ENCODE assay signal across 23 cellular contexts in genomic region chr7:158257516-158258410, GRCh38.
"Had no signal": no experiment of that assay in that cellular context is flagged by ENCODE, and none has a peak within 500 bp of the region (broad histone marks: within the 10 kb centered on the region; RNA-seq: fewer than 3 reads in every experiment).

No MANE protein-coding gene starts in this region.

- H3K4me1 Mint-ChIP-seq: activated naive CD8-positive, alpha-beta T cell treated with anti-CD3 and anti-CD28 coated beads for 36 hours; endodermal cell had no signal

- H3K9me3 Mint-ChIP-seq: activated naive CD4-positive, alpha-beta T cell treated with anti-CD3 and anti-CD28 coated beads for 36 hours; activated naive CD8-positive, alpha-beta T cell treated with anti-CD3 and anti-CD28 coated beads for 36 hours; endodermal cell; nephron; stimulated activated naive CD8-positive, alpha-beta T cell treated with anti-CD3 and anti-CD28 coated beads, Interleukin-15, Interleukin-2, amounts not matched to agents 100 ng/mL and 50 ng/mL, for 24 hours had no signal

- DNase-seq: activated CD4-positive, alpha-beta T cell treated with anti-CD3 and anti-CD28 coated beads for 4 hours; activated CD4-positive, alpha-beta T cell treated with anti-CD3 and anti-CD28 coated beads, Interleukin-2, amount 50 U/mL, for 48 hours; activated CD8-positive, alpha-beta memory T cell treated with anti-CD3 and anti-CD28 coated beads for 24 hours; activated CD8-positive, alpha-beta memory T cell treated with anti-CD3 and anti-CD28 coated beads, Interleukin-2, amount 50 U/mL, for 4 hours; activated effector memory CD4-positive, alpha-beta T cell treated with anti-CD3 and anti-CD28 coated beads, Interleukin-2, amount 50 U/mL, for 16 hours; activated naive CD4-positive, alpha-beta T cell treated with anti-CD3 and anti-CD28 coated beads for 36 hours; activated naive CD8-positive, alpha-beta T cell treated with anti-CD3 and anti-CD28 coated beads for 36 hours; activated T-cell treated with anti-CD3 and anti-CD28 coated beads, Interleukin-2, amount 50 U/mL, for 1 hour; adrenal gland; body of pancreas; cerebellar nuclear complex; cortex of kidney; endodermal cell; foreskin fibroblast; left ventricle myocardium inferior; mammary epithelial cell; right cardiac atrium; stimulated activated CD4-positive, alpha-beta T cell treated with anti-CD3 and anti-CD28 coated beads, Interleukin-12 subunit alpha, Interleukin-12 subunit beta, amount 100 ng/mL, for 4 hours; stimulated activated CD4-positive, alpha-beta T cell treated with anti-CD3 and anti-CD28 coated beads, Interleukin-4, amount 100 ng/mL, for 1 hour had no signal

- H3K27ac Mint-ChIP-seq: activated naive CD4-positive, alpha-beta T cell treated with anti-CD3 and anti-CD28 coated beads for 36 hours; activated naive CD8-positive, alpha-beta T cell treated with anti-CD3 and anti-CD28 coated beads for 36 hours; activated T-helper 1 cell treated with anti-CD3 and anti-CD28 coated beads, Interleukin-12 subunit alpha, Interleukin-12 subunit beta, Interleukin-2, Interleukin-4 antibody, amounts not matched to agents 30 ng/mL and 10 ng/mL and 1 ng/mL, durations not matched to agents 14 hours and 24 hours and 36 hours; endodermal cell; nephron; stimulated activated naive CD8-positive, alpha-beta T cell treated with anti-CD3 and anti-CD28 coated beads, Interleukin-15, Interleukin-2, amounts not matched to agents 100 ng/mL and 50 ng/mL, for 24 hours had no signal

- H3K36me3 Mint-ChIP-seq: activated naive CD8-positive, alpha-beta T cell treated with anti-CD3 and anti-CD28 coated beads for 36 hours had no signal

- ATAC-seq: body of pancreas, esophagus mucosa, right cardiac atrium had no signal

- H3K4me3 Mint-ChIP-seq: activated naive CD4-positive, alpha-beta T cell treated with anti-CD3 and anti-CD28 coated beads for 36 hours; activated naive CD8-positive, alpha-beta T cell treated with anti-CD3 and anti-CD28 coated beads for 36 hours; activated T-helper 1 cell treated with anti-CD3 and anti-CD28 coated beads, Interleukin-12 subunit alpha, Interleukin-12 subunit beta, Interleukin-2, Interleukin-4 antibody, amounts not matched to agents 30 ng/mL and 10 ng/mL and 1 ng/mL, durations not matched to agents 14 hours and 24 hours and 36 hours; endodermal cell; nephron; stimulated activated naive CD8-positive, alpha-beta T cell treated with anti-CD3 and anti-CD28 coated beads, Interleukin-15, Interleukin-2, amounts not matched to agents 100 ng/mL and 50 ng/mL, for 24 hours had no signal

- H3K27me3 Mint-ChIP-seq: stimulated activated naive CD8-positive, alpha-beta T cell treated with anti-CD3 and anti-CD28 coated beads, Interleukin-15, Interleukin-2, amounts not matched to agents 100 ng/mL and 50 ng/mL, for 24 hours had no signal
